16 cellular contexts compared by ENCODE assay signal in genomic region chr5:148014276-148014675, GRCh38. TPM values are rescaled to one million over a fixed set of nuclear protein-coding genes. Genes with fewer than 3 reads are reported as not detected.
"Had no signal": no experiment of that assay in that cellular context is flagged by ENCODE, and none has a peak within 500 bp of the region (broad histone marks: within the 10 kb centered on the region; RNA-seq: fewer than 3 reads in every experiment).

No MANE protein-coding gene starts in this region.

- H3K9me3 ChIP-seq: lower lobe of right lung, ovary, sigmoid colon, upper lobe of right lung had no signal

- ATAC-seq: activated CD4-positive, alpha-beta T cell treated with anti-CD3 and anti-CD28 coated beads for 36 hours; activated T-cell treated with anti-CD3 and anti-CD28 coated beads, Interleukin-2, amount 50 U/mL, for 4 hours; left colon; lower lobe of right lung; stimulated activated naive CD8-positive, alpha-beta T cell treated with anti-CD3 and anti-CD28 coated beads, Interleukin-15, amount 100 ng/mL, for 72 hours; upper lobe of right lung had no signal

- H3K36me3 ChIP-seq: lower lobe of right lung, ovary, sigmoid colon, upper lobe of right lung had no signal

- H3K4me1 ChIP-seq: lower lobe of right lung, sigmoid colon, upper lobe of right lung had no signal

- H3K4me3 ChIP-seq: lower lobe of right lung, ovary, sigmoid colon, upper lobe of right lung had no signal

- H3K27ac ChIP-seq: lower lobe of right lung, ovary, sigmoid colon, upper lobe of right lung had no signal

- H3K27me3 ChIP-seq: ovary, sigmoid colon, upper lobe of right lung had no signal

- DNase-seq: activated CD4-positive, alpha-beta memory T cell treated with anti-CD3 and anti-CD28 coated beads for 36 hours; activated CD4-positive, alpha-beta T cell treated with anti-CD3 and anti-CD28 coated beads for 36 hours; activated gamma-delta T cell treated with Interleukin-2 at 50 U/mL for 16 hours; activated T-cell treated with anti-CD3 and anti-CD28 coated beads, Interleukin-2, amount 50 U/mL, for 4 hours; amygdala; cortex of kidney; effector CD4-positive, alpha-beta T cell; glutamatergic neuron; left colon; lower lobe of right lung; ovary; sigmoid colon; stimulated activated CD4-positive, alpha-beta T cell treated with anti-CD3 and anti-CD28 coated beads, Interleukin-1b, Interleukin-23, amount 100 ng/mL, for 48 hours; stimulated activated naive CD8-positive, alpha-beta T cell treated with anti-CD3 and anti-CD28 coated beads, Interleukin-15, amount 100 ng/mL, for 72 hours; upper lobe of right lung had no signal

RNA-seq across cellular contexts. Expression of gene SPINK5, which starts 49.5 kb away (rescaled TPM):
- total RNA-seq: activated CD4-positive, alpha-beta memory T cell treated with anti-CD3 and anti-CD28 coated beads for 36 hours; activated CD4-positive, alpha-beta T cell treated with anti-CD3 and anti-CD28 coated beads for 36 hours; activated T-cell treated with anti-CD3 and anti-CD28 coated beads, Interleukin-2, amount 50 U/mL, for 4 hours; fibroblast of villous mesenchyme had no signal
